Comparison of ENCODE assay signal across 18 cellular contexts in the genomic region with DNA sequence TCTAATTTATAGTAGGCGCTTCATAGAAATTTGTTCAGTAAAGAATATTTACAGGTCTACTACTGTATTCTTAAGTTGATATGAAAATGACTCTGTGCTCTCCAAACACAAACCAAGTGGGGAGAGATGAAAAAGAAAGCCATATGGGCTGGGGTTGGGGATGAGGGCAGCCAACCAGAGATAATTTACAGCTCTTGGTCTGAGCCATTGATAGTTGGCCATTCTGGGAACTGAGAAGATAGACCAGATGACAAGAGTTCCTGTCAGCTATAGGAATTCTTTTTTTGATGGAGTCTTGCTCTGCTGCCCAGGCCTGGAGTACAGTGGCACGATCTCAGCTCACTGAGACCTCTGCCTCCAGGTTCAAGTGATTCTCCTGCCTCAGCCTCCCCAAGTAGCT. TPM values are rescaled to one million over a fixed set of nuclear protein-coding genes. Genes with fewer than 3 reads are reported as not detected.
DNase-seq lines count a peak whose midpoint lies in the region; ATAC-seq lines count a peak whose summit lies in the region.
"Had no signal": no experiment of that assay in that cellular context is flagged by ENCODE, and none has a peak within 500 bp of the region (broad histone marks: within the 10 kb centered on the region; RNA-seq: fewer than 3 reads in every experiment).

No MANE protein-coding gene starts in this region.

- no peak overlapping the region for H3K4me2 ChIP-seq in mesenchymal stem cell (ENCODE audit: low read length, poor library complexity, severe bottlenecking)
- H3K4me2 ChIP-seq: BLaER1 had no signal

- no peak overlapping the region for H3K9ac ChIP-seq in mesenchymal stem cell (ENCODE audit: low read length)
- H3K9ac ChIP-seq: BLaER1, GM23248 had no signal

- H3K9me3 ChIP-seq in mesenchymal stem cell (ENCODE audit: control insufficient read depth, low read length), result no peaks in the 10 kb centered on the region
- H3K9me3 ChIP-seq: BLaER1, HAP-1 had no signal

- peak; percentile 29 to 76 for DNase-seq in NCI-H524 (lab: John Stamatoyannopoulos, UW)
- DNase-seq in NCI-H524 treated with DMSO at 0.1 percent for 48 hours (lab: John Stamatoyannopoulos, UW), result no peak
- DNase-seq in NCI-H82 (lab: John Stamatoyannopoulos, UW), result peak; percentile 66
- no peak for DNase-seq in mesenchymal stem cell
- no peak for DNase-seq in NCI-H146 (lab: John Stamatoyannopoulos, UW)
- DNase-seq in stimulated activated CD4-positive, alpha-beta T cell treated with anti-CD3 and anti-CD28 coated beads, Interleukin-1b, Interleukin-23, amount 100 ng/mL, for 48 hours, result no peak
- no peak for DNase-seq in T-helper 1 cell
- DNase-seq: 8988T; CD4-positive, alpha-beta memory T cell; DMS53; DND-41; EL; GM23248 had no signal

- H2BK12ac ChIP-seq in mesenchymal stem cell (ENCODE audit: low read length in 2 of 2), result peak overlapping the region in 1 of 2 experiments; percentile 42

- H2BK15ac ChIP-seq in mesenchymal stem cell (ENCODE audit: low read depth, poor library complexity, severe bottlenecking), result peak overlapping the region; percentile 67

- H3K18ac ChIP-seq in mesenchymal stem cell (ENCODE audit: low read depth in 1 of 2, low read length in 2 of 2), result no peak overlapping the region

- ATAC-seq in GM19467 (IDR thresholded peaks at IDR 0.05; ENCODE audit: unreplicated experiment), result no peak
- ATAC-seq: HepG2 had no signal

- no peak overlapping the region for H2AK5ac ChIP-seq in mesenchymal stem cell (ENCODE audit: low read length, severe bottlenecking)

- no peak overlapping the region for H2BK5ac ChIP-seq in mesenchymal stem cell (ENCODE audit: low read depth, low read length, poor library complexity, severe bottlenecking)

- H3K79me1 ChIP-seq in mesenchymal stem cell (replicated peaks; ENCODE audit: low read length, poor library complexity, severe bottlenecking), result no peaks in the 10 kb centered on the region

- H2AFZ ChIP-seq in mesenchymal stem cell (ENCODE audit: low read depth, low read length), result no peak overlapping the region
- H2AFZ ChIP-seq: GM23248 had no signal

- H3K27me3 ChIP-seq in mesenchymal stem cell (ENCODE audit: control insufficient read depth in 1 of 2, insufficient read depth in 1 of 2, low read length in 2 of 2), result no peaks in the 10 kb centered on the region
- H3K27me3 ChIP-seq: BLaER1 had no signal

- H3K4me3 ChIP-seq in mesenchymal stem cell (ENCODE audit: insufficient read depth in 1 of 2, low read depth in 1 of 2, low read length in 2 of 2), result no peak overlapping the region
- H3K4me3 ChIP-seq: BLaER1, GM23248, HAP-1 had no signal

- WGBS in mesenchymal stem cell, result 95% methylated on average over 1 of the region's 2 CpGs

- H3K36me3 ChIP-seq in mesenchymal stem cell (ENCODE audit: control insufficient read depth in 1 of 2, insufficient read depth in 2 of 2, low read depth in 1 of 2, low read length in 2 of 2), result no peaks in the 10 kb centered on the region
- H3K36me3 ChIP-seq: BLaER1, HAP-1 had no signal

- peaks cover 3% of the 10 kb centered on the region for H3K4me1 ChIP-seq in mesenchymal stem cell (ENCODE audit: control insufficient read depth, insufficient read depth, low read depth, low read length)
- H3K4me1 ChIP-seq: HAP-1 had no signal

- no peak overlapping the region for H4K91ac ChIP-seq in mesenchymal stem cell (ENCODE audit: low read length)

- H3K23ac ChIP-seq in mesenchymal stem cell (ENCODE audit: low read length in 2 of 2), result no peak overlapping the region

- H3K14ac ChIP-seq in mesenchymal stem cell (ENCODE audit: low read length in 2 of 2), result no peak overlapping the region

- H4K8ac ChIP-seq in mesenchymal stem cell (ENCODE audit: low read length), result no peak overlapping the region

- H2BK120ac ChIP-seq in mesenchymal stem cell (ENCODE audit: low read depth, low read length), result no peak overlapping the region

- H3K27ac ChIP-seq in mesenchymal stem cell (ENCODE audit: low read length, poor library complexity, severe bottlenecking), result no peak overlapping the region
- H3K27ac ChIP-seq: BLaER1, GM23248 had no signal

- H3K4ac ChIP-seq in mesenchymal stem cell (ENCODE audit: low read depth in 1 of 2, low read length in 2 of 2), result no peak overlapping the region

RNA-seq across cellular contexts. Expression of a gene that starts 57.4 kb away (rescaled TPM):
- 0.25 TPM for polyA plus RNA-seq in mesenchymal stem cell (2013, experiment 1 of 2)
- 0.18 TPM for polyA plus RNA-seq in mesenchymal stem cell (2013, experiment 2 of 2)
- polyA plus RNA-seq: CD14-positive monocyte; CD4-positive, alpha-beta memory T cell had no signal

Comparison
In these comparisons a context has a peak if more than half of its experiments do, and no peak if none do; other contexts are left out.
1. DNase-seq: peak in NCI-H524 (2 of 2) and NCI-H82 (single experiment); none in NCI-H524 treated with DMSO at 0.1 percent for 48 hours (single experiment), mesenchymal stem cell (single experiment), NCI-H146 (single experiment), stimulated activated CD4-positive, alpha-beta T cell treated with anti-CD3 and anti-CD28 coated beads, Interleukin-1b, Interleukin-23, amount 100 ng/mL, for 48 hours (single experiment) and T-helper 1 cell (0 of 5).